In genomic region chr1:205372261-205372660, GRCh38 we compare ENCODE assay signal across 17 cellular contexts. TPM values are rescaled to one million over a fixed set of nuclear protein-coding genes. Genes with fewer than 3 reads are reported as not detected.
A peak's percentile ranks its signal among the peaks of the same experiment; 100 is the strongest.
DNase-seq lines count a peak whose midpoint lies in the region; TF ChIP-seq lines count a peak whose summit lies in the region.
"Not testable (repeated sequence)": the region's sequence is repeated elsewhere in the genome, so short reads cannot be mapped to it uniquely, and the experiment has no call there.
"Had no signal": no experiment of that assay in that cellular context is flagged by ENCODE, and none has a peak within 500 bp of the region (broad histone marks: within the 10 kb centered on the region; RNA-seq: fewer than 3 reads in every experiment).

No MANE protein-coding gene starts in this region.

- H3K79me2 ChIP-seq in trophoblast cell (ENCODE audit: control insufficient read depth, insufficient read depth, low read length, poor library complexity) = not testable (repeated sequence)

- not testable (repeated sequence) for H2BK12ac ChIP-seq in trophoblast cell (ENCODE audit: low read length)

- DNase-seq in Daoy (ENCODE audit: low read depth) = peak; percentile 41
- peak in 4 of 7 donors; percentile 51 to 64 (median 58) for DNase-seq in adrenal gland
- peak; percentile 72 to 88 for DNase-seq in cardiac fibroblast (ENCODE audit: low read depth in 2 of 2)
- peak in 1 of 2 donors; percentile 88 for DNase-seq in cardiac muscle cell (ENCODE audit: low read depth in 1 of 2, low spot score in 1 of 2)
- not testable (repeated sequence) for DNase-seq in trophoblast cell

- not testable (repeated sequence) for H3K36me3 ChIP-seq in HUES48 (ENCODE audit: control insufficient read depth, insufficient read depth, low read length); adrenal gland (replicated peaks in 1 of 2); cardiac muscle cell; mesodermal cell (ENCODE audit: control insufficient read depth, insufficient read depth, low read length); trophoblast cell (ENCODE audit: control insufficient read depth in 1 of 2, insufficient read depth in 2 of 2, low read length in 2 of 2)

- not testable (repeated sequence) for H3K9ac ChIP-seq in HUES48 (ENCODE audit: low read depth, low read length); trophoblast cell (ENCODE audit: low read length)

- H3K9me3 ChIP-seq in HUES48 (ENCODE audit: control insufficient read depth, insufficient read depth, low read length); adrenal gland (replicated peaks in 1 of 3); cardiac muscle cell (ENCODE audit: low read depth); mesodermal cell (ENCODE audit: control insufficient read depth, low read length); trophoblast cell (ENCODE audit: insufficient read depth, low read depth, low read length): not testable (repeated sequence)

- H2BK5ac ChIP-seq in trophoblast cell (ENCODE audit: low read depth, low read length, poor library complexity) = not testable (repeated sequence)

- not testable (repeated sequence) for H3K18ac ChIP-seq in trophoblast cell (ENCODE audit: low read length)

- not testable (repeated sequence) for H3K4ac ChIP-seq in trophoblast cell (ENCODE audit: low read depth, low read length)

- H2AFZ ChIP-seq in trophoblast cell (ENCODE audit: insufficient read depth, low read length, poor library complexity) = not testable (repeated sequence)

- not testable (repeated sequence) for H3K4me2 ChIP-seq in trophoblast cell (ENCODE audit: low read length)

- not testable (repeated sequence) for H3K23ac ChIP-seq in trophoblast cell (ENCODE audit: low read length)

- not testable (repeated sequence) for H4K8ac ChIP-seq in trophoblast cell (ENCODE audit: low read depth, low read length)

- intact Hi-C loops in adrenal gland (cut with DNase I) = not testable (repeated sequence)

- not testable (repeated sequence) for H3K4me3 ChIP-seq in HUES48 (ENCODE audit: low read depth, low read length); cardiac fibroblast (replicated peaks in 1 of 2; ENCODE audit: low read depth in 2 of 2, low read length in 2 of 2); cardiac muscle cell; trophoblast cell (ENCODE audit: low read depth, low read length)
- H3K4me3 ChIP-seq in adrenal gland (peak overlapping the region in 1 of 4 donors; percentile 14), mesodermal cell (ENCODE audit: extremely low read depth, insufficient read depth, low read length, poor library complexity, severe bottlenecking) (peak overlapping the region; percentile 11)

- not testable (repeated sequence) for H3K79me1 ChIP-seq in trophoblast cell (ENCODE audit: low read length)

- H3K27ac ChIP-seq in HUES48 (ENCODE audit: low read depth, low read length) (peak overlapping the region; percentile 93), adrenal gland (peak overlapping the region; percentile 37 to 80 (median 63)), cardiac muscle cell (peak overlapping the region; percentile 68), mesodermal cell (ENCODE audit: low read depth, low read length, severe bottlenecking) (peak overlapping the region; percentile 65), trophoblast cell (ENCODE audit: low read depth, low read length) (peak overlapping the region; percentile 32)

- H4K91ac ChIP-seq in trophoblast cell (ENCODE audit: low read depth, low read length) = peak overlapping the region; percentile 34

- not testable (repeated sequence) for H2AK5ac ChIP-seq in trophoblast cell (ENCODE audit: low read length)

- H2BK120ac ChIP-seq in trophoblast cell (ENCODE audit: insufficient read depth, low read length, poor library complexity) = peak overlapping the region; percentile 34

- H4K12ac ChIP-seq in trophoblast cell (ENCODE audit: low read depth, low read length) = not testable (repeated sequence)

- TF ChIP-seq POLR2A in adrenal gland (IDR thresholded peaks at IDR 0.05) = not testable (repeated sequence)

- not testable (repeated sequence) for H3K27me3 ChIP-seq in HUES48 (ENCODE audit: control insufficient read depth, insufficient read depth, low read length); adrenal gland; cardiac muscle cell; trophoblast cell (ENCODE audit: insufficient read depth, low read length)

- not testable (repeated sequence) for TF ChIP-seq CTCF in adrenal gland (IDR thresholded peaks at IDR 0.05); cardiac fibroblast (IDR thresholded peaks at IDR 0.05; ENCODE audit: low read depth, low read length); cardiac muscle cell (IDR thresholded peaks at IDR 0.05; ENCODE audit: low read depth, low read length)

- peaks cover 46% of the 10 kb centered on the region for H3K4me1 ChIP-seq in HUES48 (ENCODE audit: control insufficient read depth, insufficient read depth, low read length)
- H3K4me1 ChIP-seq in adrenal gland (replicated peaks in 1 of 2) = peaks cover 31 to 50% of the 10 kb centered on the region in 2 donors
- peaks cover 42% of the 10 kb centered on the region for H3K4me1 ChIP-seq in cardiac muscle cell (ENCODE audit: low read depth)
- peaks cover 67% of the 10 kb centered on the region for H3K4me1 ChIP-seq in mesodermal cell (ENCODE audit: control insufficient read depth, insufficient read depth, low read length, poor library complexity, severe bottlenecking)
- peaks cover 4 to 13% of the 10 kb centered on the region in 2 experiments for H3K4me1 ChIP-seq in trophoblast cell (ENCODE audit: control insufficient read depth in 1 of 2, insufficient read depth in 2 of 2, low read length in 2 of 2)

- H3K14ac ChIP-seq in trophoblast cell (ENCODE audit: low read length) = not testable (repeated sequence)

- 19 to 30% (median 24%) methylated on average over 3 of the region's 3 CpGs for WGBS in adrenal gland, 4 donors
- WGBS in mesodermal cell (ENCODE audit: insufficient coverage in 2 of 2), 2 experiments = 56 to 76% methylated on average over 2 to 3 of the region's 3 CpGs
- no CpG with 5 or more reads among the region's 3 CpGs for WGBS in trophoblast cell (ENCODE audit: extremely low coverage, insufficient coverage, insufficient read length)

RNA-seq across cellular contexts. Expression of gene KLHDC8A, which starts 15.5 kb away (rescaled TPM):
- total RNA-seq in Daoy (2014; rRNA removed; shearing (Covaris generic)) = 0.34 and 3.2 TPM in 2 replicates
- total RNA-seq in adrenal gland (10 to 100 TPM; 18.2 to 74.9 (median 43.8) TPM), cardiac muscle cell (0.18 and 0.71 TPM in 2 replicates)
- polyA plus RNA-seq in adrenal gland (10 to 100 TPM; 24.6 to 60.9 (median 32.2) TPM), cardiac muscle cell (1.2 TPM in 1 of 2 replicates, not detected in the other)
- polyA plus RNA-seq in mesodermal cell (2013, experiment 1 of 2) = 5.5 TPM
- 2.7 TPM for polyA plus RNA-seq in mesodermal cell (2013, experiment 2 of 2)
- polyA plus RNA-seq in trophoblast cell (2013) = 3.6 TPM in 2 replicates
- total RNA-seq: activated T-helper 2 cell treated with anti-CD3 and anti-CD28 coated beads, Interferon-gamma antibody, Interleukin-2, Interleukin-4, amounts not matched to agents 10 μg/mL and 5 μg/mL and 100 μg/mL, durations not matched to agents 14 hours and 24 hours and 36 hours; endothelial cell of umbilical vein; naive thymus-derived CD4-positive, alpha-beta T cell; OCI-LY7; omental fat pad; renal cortical epithelial cell; SJCRH30 had no signal
- polyA plus RNA-seq: endothelial cell of umbilical vein; naive thymus-derived CD4-positive, alpha-beta T cell had no signal

RNA-seq across cellular contexts. Expression of gene LEMD1, which starts 49.6 kb away (rescaled TPM):
- total RNA-seq in Daoy (2014; rRNA removed; shearing (Covaris generic)) = 0.74 TPM in 1 of 2 replicates, not detected in the other
- not detected for total RNA-seq in adrenal gland
- under 1 TPM in 1 of 3 donors, not detected in 2; 0.64 TPM for polyA plus RNA-seq in adrenal gland
- not detected in 2 replicates for total RNA-seq in cardiac muscle cell
- polyA plus RNA-seq in cardiac muscle cell = not detected in 2 replicates
- 7.1 TPM for polyA plus RNA-seq in mesodermal cell (2013, experiment 1 of 2)
- polyA plus RNA-seq in mesodermal cell (2013, experiment 2 of 2) = 4.1 TPM
- 6.4 and 6.5 TPM in 2 replicates for polyA plus RNA-seq in trophoblast cell (2013)
- total RNA-seq: activated T-helper 2 cell treated with anti-CD3 and anti-CD28 coated beads, Interferon-gamma antibody, Interleukin-2, Interleukin-4, amounts not matched to agents 10 μg/mL and 5 μg/mL and 100 μg/mL, durations not matched to agents 14 hours and 24 hours and 36 hours; endothelial cell of umbilical vein; glomerular endothelial cell; left ventricle myocardium inferior; urinary bladder had no signal
- polyA plus RNA-seq: endothelial cell of umbilical vein; naive thymus-derived CD4-positive, alpha-beta T cell; urinary bladder had no signal

RNA-seq across cellular contexts. Expression of gene NUAK2, which starts 50.7 kb away (rescaled TPM):
- 11.1 and 12.4 TPM in 2 replicates for total RNA-seq in Daoy (2014; rRNA removed; shearing (Covaris generic))
- 1 to 10 TPM; 1.7 to 9.9 (median 7.2) TPM for total RNA-seq in adrenal gland
- polyA plus RNA-seq in adrenal gland = 1 to 10 TPM in 2 of 3 donors, under 1 TPM in 1; 0.95 to 1.9 (median 1.8) TPM
- 3.4 and 4.3 TPM in 2 replicates for total RNA-seq in cardiac muscle cell
- polyA plus RNA-seq in cardiac muscle cell = 2.1 and 3.4 TPM in 2 replicates
- 10.4 TPM for polyA plus RNA-seq in mesodermal cell (2013, experiment 1 of 2)
- polyA plus RNA-seq in mesodermal cell (2013, experiment 2 of 2) = 8.3 TPM
- 20.4 and 22.1 TPM in 2 replicates for polyA plus RNA-seq in trophoblast cell (2013)

Comparison
In these comparisons a context has a peak if more than half of its experiments do, and no peak if none do; other contexts are left out.
1. H3K27ac ChIP-seq: peak in every context shown above with its lines; median percentile 93 in HUES48; 68 in cardiac muscle cell; 65 in mesodermal cell; 63 in adrenal gland; 32 in trophoblast cell.